12 cellular contexts compared by ENCODE assay signal in genomic region chr5:94613583-94613982, GRCh38. TPM values are rescaled to one million over a fixed set of nuclear protein-coding genes. Genes with fewer than 3 reads are reported as not detected.
A peak's percentile ranks its signal among the peaks of the same experiment; 100 is the strongest.
DNase-seq lines count a peak whose midpoint lies in the region; ATAC-seq and TF ChIP-seq lines count a peak whose summit lies in the region.
"Had no signal": no experiment of that assay in that cellular context is flagged by ENCODE, and none has a peak within 500 bp of the region (broad histone marks: within the 10 kb centered on the region; RNA-seq: fewer than 3 reads in every experiment).

No MANE protein-coding gene starts in this region.

- no peak overlapping the region for H3K27ac ChIP-seq in A673 (ENCODE audit: low read depth, low read length, poor library complexity, severe bottlenecking)

- DNase-seq in A673 (ENCODE audit: low spot score) (peak; percentile 41), GM12865 (ENCODE audit: low read depth) (peak; percentile 40), NCI-H460 (ENCODE audit: extremely low read depth, low read depth) (peak; percentile 52), epithelial cell of esophagus (ENCODE audit: low read depth) (peak; percentile 53)
- no peak for DNase-seq in NK-92 treated with Interleukin-12 subunit alpha and Interleukin-12 subunit beta, amount 100 ng/mL, for 24 hours (lab: John Stamatoyannopoulos, UW)
- DNase-seq: activated T-cell treated with anti-CD3 and anti-CD28 coated beads for 4 hours, GF-D8, NCI-H2171 treated with DMSO at 0.1 percent for 48 hours, occipital lobe had no signal

- CTCF ChIA-PET in A673 (lab: Charles Lee): no interaction called here

- TF ChIP-seq CTCF in A673 (conservative IDR thresholded peaks at IDR 0.05; ENCODE audit: low read depth, low read length): peak; percentile 51
- peak; percentile 16 for TF ChIP-seq CTCF in GM12865 (IDR thresholded peaks at IDR 0.05; ENCODE audit: insufficient read depth, low read depth, low read length, missing control alignments)
- TF ChIP-seq CTCF in epithelial cell of esophagus (IDR thresholded peaks at IDR 0.05; ENCODE audit: insufficient read depth, low read depth, low read length, missing control alignments): no peak

- no peaks in the 10 kb centered on the region for H3K9me3 ChIP-seq in A673 (ENCODE audit: low read depth, low read length, poor library complexity, severe bottlenecking)

- H3K4me1 ChIP-seq in A673 (ENCODE audit: insufficient read depth, low read length, poor library complexity, severe bottlenecking): peaks cover 9% of the 10 kb centered on the region

- ATAC-seq in HG02610 (IDR thresholded peaks at IDR 0.05; ENCODE audit: unreplicated experiment): no peak
- ATAC-seq in HG02798 (IDR thresholded peaks at IDR 0.05; ENCODE audit: poor library complexity, unreplicated experiment): no peak
- ATAC-seq in GM21717 (IDR thresholded peaks at IDR 0.05; ENCODE audit: unreplicated experiment): no peak

- BruUV-seq in A673 (replicated peaks; lab: Mats Ljungman, UMichigan): no TSS peak

- H3K4me3 ChIP-seq in A673 (ENCODE audit: low read depth, low read length, poor library complexity, severe bottlenecking) (no peak overlapping the region), GM12865 (ENCODE audit: low read depth, low read length) (no peak overlapping the region), epithelial cell of esophagus (ENCODE audit: low read length) (no peak overlapping the region)

- no peaks in the 10 kb centered on the region for H3K27me3 ChIP-seq in A673 (replicated peaks; ENCODE audit: insufficient read depth, low read depth, low read length, poor library complexity)

- H3K36me3 ChIP-seq in A673 (ENCODE audit: insufficient read depth, low read length, poor library complexity, severe bottlenecking): no peaks in the 10 kb centered on the region

- intact Hi-C loops in A673 (cut with micrococcal nuclease; ENCODE audit: unreplicated experiment): no loop called here

- POLR2A ChIA-PET in A673 (lab: Charles Lee; ENCODE audit: low non-redundant PET): no interaction called here

RNA-seq across cellular contexts. Expression of gene KIAA0825, which starts 4.8 kb away (rescaled TPM):
- 1.2 and 1.3 TPM in 2 replicates for total RNA-seq in A673 (2021)
- total RNA-seq in NCI-H460 (2014; rRNA removed; shearing (Covaris generic)): 13.0 and 13.2 TPM in 2 replicates
- polyA plus RNA-seq in NCI-H460 (2014; cell fraction: nucleus; rRNA removed): 5.6 and 6.2 TPM in 2 replicates

RNA-seq across cellular contexts. Expression of gene SLF1, which starts 4.9 kb away (rescaled TPM):
- 17.4 and 21.6 TPM in 2 replicates for total RNA-seq in A673 (2021)
- total RNA-seq in NCI-H460 (2014; rRNA removed; shearing (Covaris generic)): 54.8 and 77.0 TPM in 2 replicates
- polyA plus RNA-seq in NCI-H460 (2014; cell fraction: nucleus; rRNA removed): 50.9 and 67.3 TPM in 2 replicates
